In genomic region chr12:96520767-96521166, GRCh38 we compare ENCODE assay signal across 19 cellular contexts.
"Had no signal": no experiment of that assay in that cellular context is flagged by ENCODE, and none has a peak within 500 bp of the region (broad histone marks: within the 10 kb centered on the region; RNA-seq: fewer than 3 reads in every experiment).

No MANE protein-coding gene starts in this region.

- H3K4me1 ChIP-seq: right atrium auricular region, tibial artery had no signal

- H3K9me3 ChIP-seq: gastroesophageal sphincter, heart right ventricle, right atrium auricular region, tibial artery had no signal

- DNase-seq: activated CD4-positive, alpha-beta memory T cell treated with anti-CD3 and anti-CD28 coated beads, Interleukin-2, amount 10 ng/mL, durations not matched to agents 7 days and 5 days; activated CD4-positive, alpha-beta T cell treated with anti-CD3 and anti-CD28 coated beads for 48 hours; activated CD8-positive, alpha-beta memory T cell treated with anti-CD3 and anti-CD28 coated beads, Interleukin-2, amount 10 ng/mL, durations not matched to agents 7 days and 5 days; activated naive CD8-positive, alpha-beta T cell treated with anti-CD3 and anti-CD28 coated beads for 36 hours; amniotic stem cell; endodermal cell; erythroblast; heart right ventricle; kidney glomerular epithelial cell; left ventricle myocardium superior; naive B cell; stimulated activated CD4-positive, alpha-beta T cell treated with anti-CD3 and anti-CD28 coated beads, Interleukin-2, amount 100 ng/mL, for 24 hours; stimulated activated naive CD4-positive, alpha-beta T cell treated with Interleukin-2 at 50 U/mL for 16 hours; tibial artery had no signal

- ATAC-seq: activated CD8-positive, alpha-beta memory T cell treated with anti-CD3 and anti-CD28 coated beads, Interleukin-2, amount 10 ng/mL, durations not matched to agents 7 days and 5 days; gastroesophageal sphincter; heart right ventricle; left ventricle myocardium superior; WTC11 had no signal

- FAIRE-seq: urothelium cell line had no signal

- H3K27ac ChIP-seq: cardiac muscle cell, gastroesophageal sphincter, heart right ventricle, right atrium auricular region, tibial artery had no signal

- H3K4me3 ChIP-seq: cardiac muscle cell, gastroesophageal sphincter, heart right ventricle, right atrium auricular region, tibial artery had no signal

- H3K36me3 ChIP-seq: cardiac muscle cell, heart right ventricle, right atrium auricular region, tibial artery had no signal

- H3K27me3 ChIP-seq: cardiac muscle cell, gastroesophageal sphincter, heart right ventricle, right atrium auricular region, tibial artery had no signal
